Comparison of ENCODE assay signal across 23 cellular contexts in genomic region chr19:57886046-57886445, GRCh38. TPM values are rescaled to one million over a fixed set of nuclear protein-coding genes. Genes with fewer than 3 reads are reported as not detected.
DNase-seq lines count a peak whose midpoint lies in the region; ATAC-seq and TF ChIP-seq lines count a peak whose summit lies in the region.
"Had no signal": no experiment of that assay in that cellular context is flagged by ENCODE, and none has a peak within 500 bp of the region (broad histone marks: within the 10 kb centered on the region; RNA-seq: fewer than 3 reads in every experiment).

No MANE protein-coding gene starts in this region.

- no peak overlapping the region for H3K56ac ChIP-seq in mesendoderm (ENCODE audit: low read length)

- H3K9me3 Mint-ChIP-seq in brain, result peaks cover 18 to 48% (median 40%) of the 10 kb centered on the region in 5 experiments

- peaks cover 7% of the 10 kb centered on the region for H3K27me3 Mint-ChIP-seq in brain

- no peak overlapping the region for H4K5ac ChIP-seq in mesendoderm (ENCODE audit: low read length)

- H3K23ac ChIP-seq in mesendoderm (ENCODE audit: low read length), result no peak overlapping the region

- peaks cover 53% of the 10 kb centered on the region for H3K79me2 ChIP-seq in mesendoderm (ENCODE audit: control insufficient read depth, insufficient read depth, low read length)

- H3K9ac ChIP-seq in BLaER1, result no peak overlapping the region
- no peak overlapping the region for H3K9ac ChIP-seq in HUES48 (ENCODE audit: low read depth, low read length)
- peak overlapping the region; percentile 32 for H3K9ac ChIP-seq in mesendoderm (ENCODE audit: low read length)

- H3K79me1 ChIP-seq in mesendoderm (ENCODE audit: low read length), result peaks cover 3% of the 10 kb centered on the region

- H3K27ac ChIP-seq in BLaER1 (no peak overlapping the region), HUES48 (ENCODE audit: low read depth, low read length) (peak overlapping the region; percentile 96), mesendoderm (ENCODE audit: low read depth, low read length) (no peak overlapping the region)
- H3K27ac ChIP-seq: left lung, suprapubic skin had no signal

- H3K36me3 ChIP-seq in BLaER1 (peaks cover 50% of the 10 kb centered on the region), HUES48 (ENCODE audit: control insufficient read depth, insufficient read depth, low read length) (peaks cover 35% of the 10 kb centered on the region), mesendoderm (ENCODE audit: control insufficient read depth, insufficient read depth, low read length) (no peaks in the 10 kb centered on the region)

- H3K27me3 ChIP-seq in BLaER1 (no peaks in the 10 kb centered on the region), HUES48 (ENCODE audit: control insufficient read depth, insufficient read depth, low read length) (no peaks in the 10 kb centered on the region), mesendoderm (ENCODE audit: insufficient read depth, low read length, poor library complexity) (no peaks in the 10 kb centered on the region)
- H3K27me3 ChIP-seq: left lung, suprapubic skin had no signal

- H2BK15ac ChIP-seq in mesendoderm (replicated peaks; ENCODE audit: low read depth), result no peak overlapping the region

- H3K18ac ChIP-seq in mesendoderm (ENCODE audit: low read length), result no peak overlapping the region

- H3K4me3 Mint-ChIP-seq in brain, result peak overlapping the region; percentile 23 to 93 (median 69)
- H3K4me3 Mint-ChIP-seq: CD14-positive monocyte had no signal

- H3K4me2 ChIP-seq in BLaER1 (no peak overlapping the region), mesendoderm (ENCODE audit: low read length) (no peak overlapping the region)

- H3K27ac Mint-ChIP-seq in brain, result peak overlapping the region in 1 of 5 experiments; percentile 18

- no peak overlapping the region for H4K8ac ChIP-seq in mesendoderm (ENCODE audit: low read depth, low read length)

- H2BK120ac ChIP-seq in mesendoderm (ENCODE audit: low read depth, low read length), result no peak overlapping the region

- no peak overlapping the region for H2AK5ac ChIP-seq in mesendoderm (ENCODE audit: low read length)

- no CpG with 5 or more reads among the region's 3 CpGs for WGBS in mesendoderm (ENCODE audit: extremely low coverage, insufficient coverage, low lambda C conversion rate)

- H3K4ac ChIP-seq in mesendoderm (ENCODE audit: low read depth, low read length), result no peak overlapping the region

- ATAC-seq in GM18858 (IDR thresholded peaks at IDR 0.05; ENCODE audit: unreplicated experiment), result no peak
- ATAC-seq: left lung, PC-3 had no signal

- DNase-seq in mesendoderm (peak; percentile 94), NCI-H1092 treated with DMSO at 0.1 percent for 48 hours (lab: John Stamatoyannopoulos, UW) (no peak), SW480 (ENCODE audit: low spot score) (no peak), SK-N-DZ (ENCODE audit: low spot score) (no peak)
- DNase-seq: ACHN; activated CD4-positive, alpha-beta T cell treated with anti-CD3 and anti-CD28 coated beads, Interleukin-2, amount 50 U/mL, for 48 hours; activated naive CD4-positive, alpha-beta T cell; aorta; cerebellar nuclear complex; erythroblast; foreskin melanocyte; left lung; NCI-H1694 treated with DMSO at 0.1 percent for 48 hours; NCI-H748 treated with DMSO at 0.1 percent for 48 hours; PC-3; stimulated activated CD8-positive, alpha-beta memory T cell treated with anti-CD3 and anti-CD28 coated beads, Interleukin-4, amount 100 ng/mL, for 48 hours; T-helper 2 cell had no signal

- peaks cover 36% of the 10 kb centered on the region for H3K4me1 Mint-ChIP-seq in brain

- TF ChIP-seq CTCF in brain (conservative IDR thresholded peaks at IDR 0.05), result no peak

- H3K4me1 ChIP-seq in BLaER1 (peaks cover 13% of the 10 kb centered on the region), HUES48 (ENCODE audit: control insufficient read depth, insufficient read depth, low read length) (peaks cover 18% of the 10 kb centered on the region), mesendoderm (ENCODE audit: control insufficient read depth, low read depth, low read length) (peaks cover 3% of the 10 kb centered on the region)

- H4K20me1 ChIP-seq in BLaER1, result no peaks in the 10 kb centered on the region

- peaks cover 56% of the 10 kb centered on the region for H3K9me3 ChIP-seq in BLaER1
- no peaks in the 10 kb centered on the region for H3K9me3 ChIP-seq in HUES48 (ENCODE audit: control insufficient read depth, insufficient read depth, low read length)
- H3K9me3 ChIP-seq: suprapubic skin had no signal

- H3K36me3 Mint-ChIP-seq in brain, result peaks cover 73% of the 10 kb centered on the region

- H3K4me3 ChIP-seq in BLaER1, result peak overlapping the region; percentile 87; the same call in 1 of the 2 replicates
- peak overlapping the region; percentile 99 for H3K4me3 ChIP-seq in HUES48 (ENCODE audit: low read depth, low read length)
- no peak overlapping the region for H3K4me3 ChIP-seq in mesendoderm (ENCODE audit: low read length)
- H3K4me3 ChIP-seq: left lung, suprapubic skin had no signal

- H2BK5ac ChIP-seq in mesendoderm (ENCODE audit: low read length), result no peak overlapping the region

RNA-seq across cellular contexts. Expression of gene ZNF814, which starts 2.8 kb away (rescaled TPM):
- 4.4 TPM for polyA plus RNA-seq in brain (ENCODE audit: insufficient read depth, low read depth, low replicate concordance)
- polyA plus RNA-seq in mesendoderm (2013, experiment 1 of 2), result 29.5 TPM
- polyA plus RNA-seq in mesendoderm (2013, experiment 2 of 2), result 27.1 TPM
- polyA plus RNA-seq in SK-N-DZ (2014; cell fraction: cytosol; rRNA removed), result 19.4 and 20.1 TPM in 2 replicates
- 7.9 and 17.6 TPM in 2 replicates for polyA plus RNA-seq in SK-N-DZ (2014; cell fraction: nucleus; rRNA removed)

RNA-seq across cellular contexts. Expression of gene ZNF417, which starts 30.3 kb away (rescaled TPM):
- 5.7 TPM for polyA plus RNA-seq in brain (ENCODE audit: insufficient read depth, low read depth, low replicate concordance)
- 5.0 TPM for polyA plus RNA-seq in mesendoderm (2013, experiment 1 of 2)
- polyA plus RNA-seq in mesendoderm (2013, experiment 2 of 2), result 4.9 TPM
- polyA plus RNA-seq in SK-N-DZ (2014; cell fraction: cytosol; rRNA removed), result 9.8 and 14.2 TPM in 2 replicates
- polyA plus RNA-seq in SK-N-DZ (2014; cell fraction: nucleus; rRNA removed), result 17.6 and 17.8 TPM in 2 replicates

RNA-seq across cellular contexts. Expression of gene ZNF587, which starts 36.4 kb away (rescaled TPM):
- 4.5 TPM for polyA plus RNA-seq in brain (ENCODE audit: insufficient read depth, low read depth, low replicate concordance)
- 15.6 TPM for polyA plus RNA-seq in mesendoderm (2013, experiment 1 of 2)
- 15.9 TPM for polyA plus RNA-seq in mesendoderm (2013, experiment 2 of 2)
- polyA plus RNA-seq in SK-N-DZ (2014; cell fraction: cytosol; rRNA removed), result 6.5 and 7.3 TPM in 2 replicates
- 11.3 and 15.0 TPM in 2 replicates for polyA plus RNA-seq in SK-N-DZ (2014; cell fraction: nucleus; rRNA removed)

RNA-seq across cellular contexts. Expression of gene ZNF418, which starts 49.2 kb away (rescaled TPM):
- polyA plus RNA-seq in brain (ENCODE audit: insufficient read depth, low read depth, low replicate concordance), result 1.5 TPM
- 4.5 TPM for polyA plus RNA-seq in mesendoderm (2013, experiment 1 of 2)
- polyA plus RNA-seq in mesendoderm (2013, experiment 2 of 2), result 4.9 TPM
- polyA plus RNA-seq in SK-N-DZ (2014; cell fraction: cytosol; rRNA removed), result 0.10 TPM in 1 of 2 replicates, not detected in the other
- polyA plus RNA-seq in SK-N-DZ (2014; cell fraction: nucleus; rRNA removed), result 0.60 TPM in 1 of 2 replicates, not detected in the other

RNA-seq across cellular contexts. Expression of gene ZNF587B, which starts 55.9 kb away (rescaled TPM):
- 0.59 TPM for polyA plus RNA-seq in brain (ENCODE audit: insufficient read depth, low read depth, low replicate concordance)
- polyA plus RNA-seq in mesendoderm (2013, experiment 1 of 2), result 22.6 TPM
- 21.8 TPM for polyA plus RNA-seq in mesendoderm (2013, experiment 2 of 2)
- 6.8 and 7.7 TPM in 2 replicates for polyA plus RNA-seq in SK-N-DZ (2014; cell fraction: cytosol; rRNA removed)
- polyA plus RNA-seq in SK-N-DZ (2014; cell fraction: nucleus; rRNA removed), result 8.0 TPM in 2 replicates
